16 cellular contexts compared by ENCODE assay signal in the genomic region with DNA sequence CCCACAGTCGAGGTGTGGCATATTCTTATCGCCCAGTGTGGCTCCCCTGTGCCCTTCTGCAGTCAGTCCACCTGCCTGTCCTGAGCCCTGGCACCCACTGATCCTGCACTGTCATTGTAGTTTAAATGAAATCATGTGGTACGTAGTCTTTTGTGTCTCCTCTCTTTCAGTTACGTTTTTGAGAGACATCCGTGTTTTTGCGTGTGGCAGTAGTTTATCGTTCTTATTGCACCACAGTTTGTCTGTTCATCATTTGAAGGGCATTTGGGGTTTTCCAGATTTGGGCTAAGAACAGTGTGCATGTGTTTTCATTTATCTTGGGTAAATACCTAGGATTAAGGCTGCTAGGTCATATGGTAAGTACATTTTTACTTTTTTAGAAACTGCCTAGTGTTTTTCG. TPM values are rescaled to one million over a fixed set of nuclear protein-coding genes. Genes with fewer than 3 reads are reported as not detected.
DNase-seq lines count a peak whose midpoint lies in the region; FAIRE-seq and TF ChIP-seq lines count a peak whose summit lies in the region.
"Had no signal": no experiment of that assay in that cellular context is flagged by ENCODE, and none has a peak within 500 bp of the region (broad histone marks: within the 10 kb centered on the region; RNA-seq: fewer than 3 reads in every experiment).

No MANE protein-coding gene starts in this region.

- TF ChIP-seq POLR2A in GM12892 (IDR thresholded peaks at IDR 0.05; ENCODE audit: low read depth, low read length) (peak; percentile 50; the same call in 1 of the 2 replicates), uterus (IDR thresholded peaks at IDR 0.05) (no peak)

- no peak overlapping the region for H3K4me3 Mint-ChIP-seq in brain
- H3K4me3 Mint-ChIP-seq in nephron progenitor cell, result no peak overlapping the region
- H3K4me3 Mint-ChIP-seq: activated B cell treated with CpG ODN at 0.5 μM for 24 hours; dendritic cell treated with granulocyte-macrophage colony-stimulating factor and Interleukin-4, amounts not matched to agents 40 ng/mL and 50 ng/mL, for 4 days; T-cell had no signal

- no peaks in the 10 kb centered on the region for H3K4me1 ChIP-seq in uterus

- TF ChIP-seq CTCF in AG04449 (IDR thresholded peaks at IDR 0.05; ENCODE audit: insufficient read depth, low read length, missing control alignments), result no peak
- no peak for TF ChIP-seq CTCF in brain (conservative IDR thresholded peaks at IDR 0.05)
- no peak for TF ChIP-seq CTCF in nephron progenitor cell (IDR thresholded peaks at IDR 0.05)
- TF ChIP-seq CTCF in uterus (IDR thresholded peaks at IDR 0.05), result no peak

- H3K9me3 Mint-ChIP-seq in brain (no peaks in the 10 kb centered on the region), nephron progenitor cell (no peaks in the 10 kb centered on the region)
- H3K9me3 Mint-ChIP-seq: activated B cell treated with CpG ODN at 0.5 μM for 24 hours; dendritic cell treated with granulocyte-macrophage colony-stimulating factor and Interleukin-4, amounts not matched to agents 40 ng/mL and 50 ng/mL, for 4 days; T-cell had no signal

- peak; percentile 97 for DNase-seq in AG04449 (ENCODE audit: low read depth, low spot score)
- DNase-seq in GM12892 (ENCODE audit: insufficient read length), result no peak
- DNase-seq in nephron progenitor cell, result no peak
- DNase-seq in uterus, result no peak
- no peak for DNase-seq in NCI-H2107 (lab: John Stamatoyannopoulos, UW)
- DNase-seq in DMS 273 treated with DMSO at 0.1 percent for 48 hours (lab: John Stamatoyannopoulos, UW), result no peak
- DNase-seq in stimulated activated CD4-positive, alpha-beta T cell treated with anti-CD3 and anti-CD28 coated beads, Interleukin-12 subunit alpha, Interleukin-12 subunit beta, amount 100 ng/mL, for 4 hours, result no peak
- DNase-seq: activated B cell treated with CpG ODN at 0.5 μM for 24 hours; NCI-H146; NCI-H524; right cardiac atrium; stimulated activated CD4-positive, alpha-beta T cell treated with anti-CD3 and anti-CD28 coated beads, Interleukin-4, amount 100 ng/mL, for 24 hours; T-cell had no signal

- no peaks in the 10 kb centered on the region for H3K27me3 ChIP-seq in uterus

- H3K27ac ChIP-seq in uterus, result no peak overlapping the region

- peak overlapping the region in 3 of 5 experiments; percentile 4 to 49 (median 10) for H3K27ac Mint-ChIP-seq in brain
- H3K27ac Mint-ChIP-seq in nephron progenitor cell, result peak overlapping the region; percentile 49
- H3K27ac Mint-ChIP-seq: activated B cell treated with CpG ODN at 0.5 μM for 24 hours; dendritic cell treated with granulocyte-macrophage colony-stimulating factor and Interleukin-4, amounts not matched to agents 40 ng/mL and 50 ng/mL, for 4 days; T-cell had no signal

- POLR2A ChIA-PET in AG04449 (lab: Yijun Ruan, JAX), result no interaction called here

- no peak overlapping the region for H3K4me3 ChIP-seq in AG04449 (ENCODE audit: low read depth, low read length)
- no peak overlapping the region for H3K4me3 ChIP-seq in uterus

- H3K9me3 ChIP-seq in uterus, result no peaks in the 10 kb centered on the region

- FAIRE-seq in GM12892 (lab: Jason Lieb, UNC), result peak; percentile 74
- FAIRE-seq: urothelium cell line had no signal

- no peaks in the 10 kb centered on the region for H3K4me1 Mint-ChIP-seq in brain
- peaks cover 32% of the 10 kb centered on the region for H3K4me1 Mint-ChIP-seq in nephron progenitor cell

- no peaks in the 10 kb centered on the region for H3K36me3 ChIP-seq in uterus

- intact Hi-C loops in uterus (cut with DNase I; ENCODE audit: low total_unique reads), result no loop called here

- CTCF ChIA-PET in AG04449 (lab: Yijun Ruan, JAX), result interaction anchor here (1.0 to 4.8 kb wide), 4 partner anchors 9 to 257 kb away, joined by 3 to 32 read pairs (median 8); no protein-coding TSS in a partner anchor

- H3K27me3 Mint-ChIP-seq in brain, result no peaks in the 10 kb centered on the region
- peaks cover 8% of the 10 kb centered on the region for H3K27me3 Mint-ChIP-seq in nephron progenitor cell (ENCODE audit: low read depth, poor library complexity)
- H3K27me3 Mint-ChIP-seq: activated B cell treated with CpG ODN at 0.5 μM for 24 hours; dendritic cell treated with granulocyte-macrophage colony-stimulating factor and Interleukin-4, amounts not matched to agents 40 ng/mL and 50 ng/mL, for 4 days; T-cell had no signal

- H3K36me3 Mint-ChIP-seq in brain (peaks cover 34% of the 10 kb centered on the region), nephron progenitor cell (ENCODE audit: low read depth) (peaks cover 8% of the 10 kb centered on the region)

RNA-seq across cellular contexts. Expression of a gene that starts 49.3 kb away (rescaled TPM):
- 3.6 TPM for polyA plus RNA-seq in GM12892 (2012; ENCODE audit: missing spikeins)
- 16.6 TPM for polyA plus RNA-seq in brain (ENCODE audit: insufficient read depth, low read depth, low replicate concordance)
- total RNA-seq in uterus, result 1 to 10 TPM; 2.4 to 9.2 (median 3.5) TPM

RNA-seq across cellular contexts. Expression of a gene that starts 53.4 kb away (rescaled TPM):
- polyA plus RNA-seq in GM12892 (2012; ENCODE audit: missing spikeins), result 5.0 TPM
- 5.4 TPM for polyA plus RNA-seq in brain (ENCODE audit: insufficient read depth, low read depth, low replicate concordance)
- total RNA-seq in uterus, result 10 to 100 TPM in 1 of 4 donors, 1 to 10 TPM in 3; 1.3 to 12.8 (median 4.3) TPM
